Comparison of ENCODE assay signal across 28 cellular contexts in genomic region chr1:173318788-173319187, GRCh38.
"Had no signal": no experiment of that assay in that cellular context is flagged by ENCODE, and none has a peak within 500 bp of the region (broad histone marks: within the 10 kb centered on the region; RNA-seq: fewer than 3 reads in every experiment).

No MANE protein-coding gene starts in this region.

- DNase-seq: colonic mucosa; cortex of kidney; dermis blood vessel endothelial cell; dorsolateral prefrontal cortex; effector CD4-positive, alpha-beta T cell; effector CD8-positive, alpha-beta T cell; effector memory CD4-positive, alpha-beta T cell; effector memory CD8-positive, alpha-beta T cell; endodermal cell; erythroblast; esophagus squamous epithelium; foreskin fibroblast; foreskin keratinocyte; foreskin melanocyte; gastrocnemius medialis; glutamatergic neuron; head of caudate nucleus; heart left ventricle; heart right ventricle had no signal

- H3K9me3 ChIP-seq: colonic mucosa, esophagus squamous epithelium, gastroesophageal sphincter had no signal

- H3K27ac ChIP-seq: colonic mucosa, coronary artery, dorsolateral prefrontal cortex, epithelial cell of prostate, esophagus squamous epithelium, foreskin keratinocyte, gastrocnemius medialis, gastroesophageal sphincter, heart left ventricle, heart right ventricle, hepatocyte had no signal

- FAIRE-seq: colon, endometrium, endothelial cell of umbilical vein, frontal cortex had no signal

- H3K4me3 ChIP-seq: colonic mucosa, coronary artery, dorsolateral prefrontal cortex, esophagus squamous epithelium, gastrocnemius medialis, gastroesophageal sphincter, heart left ventricle, heart right ventricle, hepatocyte had no signal

- H3K4me1 ChIP-seq: colonic mucosa, esophagus squamous epithelium, foreskin keratinocyte, gastrocnemius medialis, gastroesophageal sphincter, heart left ventricle, heart right ventricle had no signal

- H3K36me3 ChIP-seq: colonic mucosa, esophagus squamous epithelium, gastrocnemius medialis, heart left ventricle, heart right ventricle had no signal

- ATAC-seq: effector memory CD8-positive, alpha-beta T cell; esophagus mucosa; foreskin keratinocyte; gastrocnemius medialis; gastroesophageal sphincter; heart left ventricle; heart right ventricle had no signal

- H3K27me3 ChIP-seq: colonic mucosa, dorsolateral prefrontal cortex, esophagus squamous epithelium, gastrocnemius medialis, gastroesophageal sphincter, heart left ventricle, heart right ventricle, hepatocyte had no signal
